Comparison of ENCODE assay signal across 8 cellular contexts in the genomic region with DNA sequence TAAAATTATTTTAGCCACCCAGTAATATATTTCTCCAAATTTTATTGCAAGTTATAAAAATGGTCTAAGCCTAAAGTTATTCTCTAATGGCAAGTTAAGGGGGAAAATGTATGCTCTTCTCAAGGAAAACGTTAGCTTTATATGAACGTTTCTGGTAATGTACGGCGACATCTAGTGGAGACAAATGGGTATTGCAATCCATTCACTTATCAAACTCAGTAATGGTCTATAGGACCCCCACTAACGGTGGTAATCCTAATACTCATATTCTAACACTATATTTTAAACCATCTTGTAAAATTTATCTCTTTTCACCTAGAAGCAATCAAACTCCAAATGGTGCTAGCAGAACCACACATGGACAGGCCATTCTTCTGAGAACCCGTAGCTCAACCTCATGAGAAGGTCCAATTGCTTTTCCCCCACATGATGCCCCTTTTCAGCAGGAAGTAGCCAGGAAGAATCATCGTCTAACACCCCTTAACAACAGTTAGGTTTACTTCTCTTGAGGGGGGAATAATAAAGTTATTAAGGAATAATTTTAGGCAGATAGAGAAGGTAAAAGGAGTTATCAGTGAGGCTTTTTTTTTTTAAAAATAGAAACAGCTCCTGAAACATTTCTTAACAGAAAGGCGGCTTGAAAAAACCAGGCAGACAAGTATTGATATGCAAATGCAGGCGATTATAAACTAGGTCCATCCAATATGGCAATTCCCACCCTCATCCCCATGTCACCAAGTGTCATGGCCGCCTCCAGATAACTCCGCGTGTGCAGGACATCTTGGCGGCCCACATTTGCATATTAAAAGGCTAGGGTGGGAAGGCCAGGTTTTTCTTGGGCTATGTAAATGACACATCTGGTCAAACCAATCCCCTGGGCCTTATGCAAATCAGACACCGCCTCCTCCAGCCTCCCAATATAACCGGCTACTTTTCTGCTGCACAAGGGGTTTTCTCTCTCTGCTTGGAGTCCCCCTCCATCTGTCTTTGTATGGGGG. TPM values are rescaled to one million over a fixed set of nuclear protein-coding genes. Genes with fewer than 3 reads are reported as not detected.
DNase-seq lines count a peak whose midpoint lies in the region; ATAC-seq, FAIRE-seq and TF ChIP-seq lines count a peak whose summit lies in the region.

No MANE protein-coding gene starts in this region.

- H3K27me3 Mint-ChIP-seq in CD4-positive, alpha-beta T cell: no peaks in the 10 kb centered on the region

- no peaks in the 10 kb centered on the region for H3K36me3 Mint-ChIP-seq in CD4-positive, alpha-beta T cell (ENCODE audit: low read depth)

- POLR2A ChIA-PET in CD4-positive, alpha-beta T cell (lab: Charles Lee): no interaction called here

- peak; percentile 86 for FAIRE-seq in GM12891 (lab: Jason Lieb, UNC)
- peak; percentile 89 for FAIRE-seq in colon (lab: Jason Lieb, UNC)

- no peak for TF ChIP-seq POLR2A in GM12891 (IDR thresholded peaks at IDR 0.05; ENCODE audit: low read depth, low read length)

- intact Hi-C loops in CD4-positive, alpha-beta T cell (cut with DNase I, micrococcal nuclease): loop anchor here (1.0 to 5.0 kb wide), 3 partner anchors 124 to 769 kb away; no protein-coding TSS in a partner anchor

- CTCF ChIA-PET in CD4-positive, alpha-beta T cell (lab: Charles Lee): interaction anchor here (0.6 to 1.3 kb wide), 13 partner anchors 10 to 770 kb away, joined by 3 to 16 read pairs (median 3); no protein-coding TSS in a partner anchor

- no peak for ATAC-seq in CD4-positive, alpha-beta T cell (ENCODE audit: poor library complexity)
- ATAC-seq in GM18519 (IDR thresholded peaks at IDR 0.05; ENCODE audit: low FRiP score, unreplicated experiment): no peak
- no peak for ATAC-seq in GM21619 (IDR thresholded peaks at IDR 0.05; ENCODE audit: unreplicated experiment)

- no peaks in the 10 kb centered on the region for H3K4me1 Mint-ChIP-seq in CD4-positive, alpha-beta T cell (ENCODE audit: low read depth)

- no peak overlapping the region for H3K27ac Mint-ChIP-seq in CD4-positive, alpha-beta T cell

- no peaks in the 10 kb centered on the region for H3K9me3 Mint-ChIP-seq in CD4-positive, alpha-beta T cell

- no peak overlapping the region for H3K4me3 Mint-ChIP-seq in CD4-positive, alpha-beta T cell

- no peaks in the 10 kb centered on the region for H3K27me3 ChIP-seq in CD4-positive, alpha-beta T cell (ENCODE audit: control insufficient read depth, insufficient read depth, low read length)

- DNase-seq in CD4-positive, alpha-beta T cell: no peak
- DNase-seq in GM12891 (ENCODE audit: insufficient read length, low spot score) (no peak), NCI-H2227 (lab: John Stamatoyannopoulos, UW; ENCODE audit: unreplicated experiment) (peak; percentile 49), myocyte (ENCODE audit: low read depth) (peak; percentile 30), ecto neural progenitor cell (ENCODE audit: low spot score) (no peak)

- no peaks in the 10 kb centered on the region for H3K9me3 ChIP-seq in CD4-positive, alpha-beta T cell (ENCODE audit: control insufficient read depth, low read length)

- peak; percentile 80 for TF ChIP-seq CTCF in CD4-positive, alpha-beta T cell (IDR thresholded peaks at IDR 0.05)

- H3K27ac ChIP-seq in CD4-positive, alpha-beta T cell (ENCODE audit: low read depth, low read length): no peak overlapping the region

TF ChIP-seq in GM12891, 5 proteins besides CTCF, POLR2A, EP300 and RAD21:
- TF ChIP-seq TAF1 (IDR thresholded peaks at IDR 0.05; ENCODE audit: low read depth, low read length) (no peak), POLR2AphosphoS5 (IDR thresholded peaks at IDR 0.05; ENCODE audit: low read depth, low read length) (no peak), SPI1 (IDR thresholded peaks at IDR 0.05; ENCODE audit: low read depth, low read length) (no peak), PAX5 (IDR thresholded peaks at IDR 0.05; ENCODE audit: insufficient read depth, low read length, severe bottlenecking) (no peak), POU2F2 (IDR thresholded peaks at IDR 0.05; ENCODE audit: low read depth, low read length) (no peak)

RNA-seq across cellular contexts. Expression of a gene that starts 35.0 kb away (rescaled TPM):
- total RNA-seq in CD4-positive, alpha-beta T cell: under 1 TPM; 0.20 to 0.47 TPM
- polyA plus RNA-seq in GM12891 (2012; ENCODE audit: low read depth, missing spikeins): not detected
- total RNA-seq in myocyte: 7.0 and 10.6 TPM in 2 replicates
- polyA plus RNA-seq in myocyte (2012): 4.6 TPM

Comparison
In these comparisons a context has a peak if more than half of its experiments do, and no peak if none do; other contexts are left out.
1. DNase-seq: peak in NCI-H2227 (single experiment) and myocyte (single experiment); none in CD4-positive, alpha-beta T cell (0 of 10), GM12891 (single experiment) and ecto neural progenitor cell (single experiment).